27 cellular contexts compared by ENCODE assay signal in genomic region chr12:85968606-85969005, GRCh38.
"Had no signal": no experiment of that assay in that cellular context is flagged by ENCODE, and none has a peak within 500 bp of the region (broad histone marks: within the 10 kb centered on the region; RNA-seq: fewer than 3 reads in every experiment).

No MANE protein-coding gene starts in this region.

- DNase-seq: activated CD4-positive, alpha-beta memory T cell treated with anti-CD3 and anti-CD28 coated beads, Interleukin-2, amount 10 ng/mL, durations not matched to agents 7 days and 5 days; activated CD4-positive, alpha-beta T cell treated with anti-CD3 and anti-CD28 coated beads for 36 hours; activated CD4-positive, alpha-beta T cell treated with anti-CD3 and anti-CD28 coated beads, Interleukin-2, amount 10 ng/mL, durations not matched to agents 24 days and 14 days; activated CD4-positive, alpha-beta T cell treated with anti-CD3 and anti-CD28 coated beads, Interleukin-2, amount 50 U/mL, for 4 hours; activated CD4-positive, CD25-positive, alpha-beta regulatory T cell; activated CD4-positive, CD25-positive, alpha-beta regulatory T cell treated with anti-CD3 and anti-CD28 coated beads, Interleukin-2, amount 50 U/mL, for 72 hours; activated CD8-positive, alpha-beta memory T cell treated with anti-CD3 and anti-CD28 coated beads, Interleukin-2, amount 50 U/mL, for 48 hours; activated gamma-delta T cell; activated naive CD4-positive, alpha-beta T cell; activated naive CD4-positive, alpha-beta T cell treated with anti-CD3 and anti-CD28 coated beads, Interleukin-2, amount 10 ng/mL, durations not matched to agents 7 days and 5 days; activated naive CD8-positive, alpha-beta T cell treated with anti-CD3 and anti-CD28 coated beads, Interleukin-2, amount 10 ng/mL, durations not matched to agents 7 days and 5 days; activated T-cell treated with anti-CD3 and anti-CD28 coated beads for 4 hours; activated T-cell treated with anti-CD3 and anti-CD28 coated beads, Interleukin-2, amount 50 U/mL, for 24 hours; activated T-cell treated with anti-CD3 and anti-CD28 coated beads, Interleukin-2, amount 50 U/mL, for 72 hours; dorsolateral prefrontal cortex; effector memory CD4-positive, alpha-beta T cell; endodermal cell; erythroblast; foreskin keratinocyte; gastrocnemius medialis; glutamatergic neuron; heart left ventricle; T-helper 2 cell had no signal

- H3K27ac ChIP-seq: ascending aorta, coronary artery, dorsolateral prefrontal cortex, esophagus muscularis mucosa, foreskin keratinocyte, gastrocnemius medialis, heart left ventricle had no signal

- ATAC-seq: activated CD4-positive, alpha-beta T cell treated with anti-CD3 and anti-CD28 coated beads for 36 hours; activated naive CD4-positive, alpha-beta T cell treated with anti-CD3 and anti-CD28 coated beads, Interleukin-2, amount 50 U/mL, for 72 hours; activated T-cell treated with anti-CD3 and anti-CD28 coated beads, Interleukin-2, amount 50 U/mL, for 72 hours; foreskin keratinocyte; gastrocnemius medialis; heart left ventricle had no signal

- H3K9me3 ChIP-seq: ascending aorta, esophagus muscularis mucosa, gastrocnemius medialis, heart left ventricle had no signal

- H3K4me1 ChIP-seq: ascending aorta, esophagus muscularis mucosa, foreskin keratinocyte, gastrocnemius medialis, heart left ventricle had no signal

- H3K27me3 ChIP-seq: ascending aorta, dorsolateral prefrontal cortex, esophagus muscularis mucosa, foreskin keratinocyte, gastrocnemius medialis, heart left ventricle had no signal

- H3K36me3 ChIP-seq: ascending aorta, esophagus muscularis mucosa, gastrocnemius medialis, heart left ventricle had no signal

- H3K4me3 ChIP-seq: ascending aorta, coronary artery, dorsolateral prefrontal cortex, esophagus muscularis mucosa, gastrocnemius medialis, heart left ventricle had no signal
